In genomic region chr1:232785630-232786029, GRCh38 we compare ENCODE assay signal across 1 cellular context.
TF ChIP-seq lines count a peak whose summit lies in the region.
"Not testable (repeated sequence)": the region's sequence is repeated elsewhere in the genome, so short reads cannot be mapped to it uniquely, and the experiment has no call there.

No MANE protein-coding gene starts in this region.

- not testable (repeated sequence) for TF ChIP-seq CTCF in HEK293 (tag by site-specific recombination; IDR thresholded peaks at IDR 0.05)

- H3K4me3 ChIP-seq in HEK293 (ENCODE audit: low read depth, low read length) = not testable (repeated sequence)

- not testable (repeated sequence) for H3K27ac ChIP-seq in HEK293 (ENCODE audit: extremely low read depth, low read depth, low read length)

- POLR2A ChIA-PET in HEK293 (lab: Yijun Ruan, JAX) = not testable (repeated sequence)

- H3K4me1 ChIP-seq in HEK293 (ENCODE audit: control insufficient read depth, insufficient read depth, low read length) = not testable (repeated sequence)

- not testable (repeated sequence) for H3K36me3 ChIP-seq in HEK293 (ENCODE audit: control insufficient read depth in 2 of 2, insufficient read depth in 1 of 2, low read length in 2 of 2)

- not testable (repeated sequence) for H3K9me3 ChIP-seq in HEK293 (ENCODE audit: control insufficient read depth, insufficient read depth, low read depth, low read length)

- CTCF ChIA-PET in HEK293 (lab: Yijun Ruan, JAX) = interaction anchor here (1.8 kb wide), 1 partner anchor 8 kb away, joined by 7 read pairs; no protein-coding TSS in a partner anchor

TF ChIP-seq in HEK293, 187 proteins besides CTCF, POLR2A, EP300 and RAD21:
- TF ChIP-seq ZNF146 (tag by site-specific recombination; IDR thresholded peaks at IDR 0.05) (peak; percentile 98), ZNF580 (tag by site-specific recombination; IDR thresholded peaks at IDR 0.05) (peak; percentile 60; the same call in 1 of the 2 replicates)
